In genomic region chr5:16568875-16569580, GRCh38 we compare ENCODE assay signal across 11 cellular contexts. TPM values are rescaled to one million over a fixed set of nuclear protein-coding genes. Genes with fewer than 3 reads are reported as not detected.
DNase-seq lines count a peak whose midpoint lies in the region; ATAC-seq and TF ChIP-seq lines count a peak whose summit lies in the region.
"Had no signal": no experiment of that assay in that cellular context is flagged by ENCODE, and none has a peak within 500 bp of the region (broad histone marks: within the 10 kb centered on the region; RNA-seq: fewer than 3 reads in every experiment).

No MANE protein-coding gene starts in this region.

- H3K36me3 ChIP-seq in stomach (no peaks in the 10 kb centered on the region), smooth muscle cell (ENCODE audit: low read depth) (no peaks in the 10 kb centered on the region)

- H4K20me1 ChIP-seq in smooth muscle cell (ENCODE audit: low read depth), result no peaks in the 10 kb centered on the region

- H3K27ac ChIP-seq in RWPE1 (no peak overlapping the region), stomach (no peak overlapping the region), smooth muscle cell (ENCODE audit: low read depth) (no peak overlapping the region)
- H3K27ac ChIP-seq: 22Rv1 had no signal

- TF ChIP-seq CTCF in RWPE1 (conservative IDR thresholded peaks at IDR 0.05; ENCODE audit: low read depth) (no peak), fibroblast of pulmonary artery (IDR thresholded peaks at IDR 0.05; ENCODE audit: low read length, missing control alignments) (no peak), stomach (IDR thresholded peaks at IDR 0.05) (no peak), smooth muscle cell (IDR thresholded peaks at IDR 0.05; ENCODE audit: borderline replicate concordance, insufficient read depth, poor library complexity, severe bottlenecking) (no peak)

- whole genome bisulfite sequencing in stomach, 5 donors, result 63 to 71% (median 65%) methylated on average over 15 to 16 of the region's 16 CpGs
- WGBS in smooth muscle cell (ENCODE audit: low lambda C conversion rate), result 87% methylated on average over 16 of the region's 16 CpGs

- TF ChIP-seq EP300 in stomach (IDR thresholded peaks at IDR 0.05), result no peak

- H3F3A ChIP-seq in smooth muscle cell (ENCODE audit: low read depth), result no peaks in the 10 kb centered on the region

- H2AFZ ChIP-seq in smooth muscle cell (ENCODE audit: low read depth), result no peak overlapping the region

- CTCF ChIA-PET in RWPE1 (lab: Yijun Ruan, JAX), result interaction anchor here (0.6 kb wide), 1 partner anchor 809 kb away, joined by 4 read pairs; no protein-coding TSS in a partner anchor

- DNase-seq in NCI-H1436 (lab: John Stamatoyannopoulos, UW), result peak; percentile 10
- no peak for DNase-seq in NCI-H1436 treated with DMSO at 0.1 percent for 48 hours (lab: John Stamatoyannopoulos, UW)
- peak; percentile 62 for DNase-seq in RWPE1 (ENCODE audit: low spot score)
- peak; percentile 11 for DNase-seq in fibroblast of pulmonary artery (ENCODE audit: low read depth)
- peak; percentile 45 for DNase-seq in stomach
- DNase-seq in iPS-NIHi7 (ENCODE audit: extremely low spot score), result no peak
- DNase-seq in smooth muscle cell (lab: John Stamatoyannopoulos, UW; ENCODE audit: unreplicated experiment), result no peak
- DNase-seq: stimulated activated CD4-positive, alpha-beta T cell treated with anti-CD3 and anti-CD28 coated beads, Interleukin-4, amount 100 ng/mL, for 4 hours had no signal

- H3K79me2 ChIP-seq in smooth muscle cell (ENCODE audit: low read depth), result no peaks in the 10 kb centered on the region

- POLR2A ChIA-PET in RWPE1 (lab: Yijun Ruan, JAX; ENCODE audit: low non-redundant PET), result no interaction called here

- no peak overlapping the region for H3K4me2 ChIP-seq in smooth muscle cell

- H3K9ac ChIP-seq in smooth muscle cell (ENCODE audit: low read depth), result no peak overlapping the region

- no peaks in the 10 kb centered on the region for H3K9me3 ChIP-seq in stomach
- no peaks in the 10 kb centered on the region for H3K9me3 ChIP-seq in smooth muscle cell (replicated peaks; ENCODE audit: low read depth)

- ATAC-seq in GM21390 (IDR thresholded peaks at IDR 0.05; ENCODE audit: unreplicated experiment), result no peak
- ATAC-seq: natural killer cell treated with Interleukin-12 subunit alpha and Interleukin-12 subunit beta and Interleukin-15 and Interleukin-18, amount 100 ng/mL, for 72 hours had no signal

- intact Hi-C loops in stomach (cut with DNase I; ENCODE audit: low total_unique reads), result no loop called here

- TF ChIP-seq POLR2A in stomach (IDR thresholded peaks at IDR 0.05), result no peak

- H3K4me3 ChIP-seq in fibroblast of pulmonary artery (replicated peaks; ENCODE audit: low read depth, low read length) (no peak overlapping the region), stomach (no peak overlapping the region), smooth muscle cell (no peak overlapping the region)

- H3K4me1 ChIP-seq in stomach, result peaks cover 0 to 9% (median 2%) of the 10 kb centered on the region in 4 donors
- H3K4me1 ChIP-seq in smooth muscle cell (ENCODE audit: low read depth), result no peaks in the 10 kb centered on the region

- no peaks in the 10 kb centered on the region for H3K27me3 ChIP-seq in stomach
- no peaks in the 10 kb centered on the region for H3K27me3 ChIP-seq in smooth muscle cell (ENCODE audit: low read depth)

RNA-seq across cellular contexts. Expression of gene RETREG1, which starts 47.8 kb away (rescaled TPM):
- total RNA-seq in stomach (10 to 100 TPM in 4 of 5 donors, 1 to 10 TPM in 1; 8.7 to 71.2 (median 26.8) TPM), smooth muscle cell (0.90 and 4.4 TPM in 2 replicates)
- polyA plus RNA-seq in stomach (10 to 100 TPM in 2 of 3 donors, 1 to 10 TPM in 1; 7.1 to 58.8 (median 18.8) TPM), smooth muscle cell (0.19 and 4.0 TPM in 2 replicates)

Comparison
In these comparisons a context has a peak if more than half of its experiments do, and no peak if none do; other contexts are left out.
1. DNase-seq: peak in NCI-H1436 (single experiment), RWPE1 (single experiment), fibroblast of pulmonary artery (single experiment) and stomach (single experiment); none in NCI-H1436 treated with DMSO at 0.1 percent for 48 hours (single experiment), iPS-NIHi7 (single experiment) and smooth muscle cell (single experiment).